8 cellular contexts compared by ENCODE assay signal in genomic region chr16:75647492-75648264, GRCh38. TPM values are rescaled to one million over a fixed set of nuclear protein-coding genes. Genes with fewer than 3 reads are reported as not detected.
DNase-seq lines count a peak whose midpoint lies in the region; ATAC-seq and TF ChIP-seq lines count a peak whose summit lies in the region.

TSS of gene KARS1 (minus strand) at chr16:75647665. CDS start at chr16:75647639, 26 bp downstream.
TSS of gene TERF2IP (plus strand) at chr16:75647773. CDS start at chr16:75647883, 110 bp downstream.

- ATAC-seq in HG02870 (IDR thresholded peaks at IDR 0.05; ENCODE audit: unreplicated experiment) = peak; percentile 83

- H3K4me1 ChIP-seq in left ventricle myocardium inferior = peaks cover 91% of the 10 kb centered on the region
- H3K4me1 ChIP-seq in prostate gland (replicated peaks) = peaks cover 13% of the 10 kb centered on the region
- peaks cover 2% of the 10 kb centered on the region for H3K4me1 ChIP-seq in urinary bladder (ENCODE audit: insufficient read depth)

- H3K9me3 Mint-ChIP-seq in T-helper 1 cell treated with Interleukin-12 subunit alpha and Interleukin-12 subunit beta and Interleukin-4 antibody, amounts not matched to agents 30 μg/mL and 1 μg/mL, for 36 hours = no peaks in the 10 kb centered on the region

- DNase-seq in GM13976 (ENCODE audit: low spot score) = peak; percentile 97
- peak; percentile 66 for DNase-seq in NCI-H146 treated with DMSO at 0.1 percent for 48 hours (lab: John Stamatoyannopoulos, UW; ENCODE audit: unreplicated experiment)
- DNase-seq in amygdala (lab: John Stamatoyannopoulos, UW) = peak; percentile 69 to 97 (median 90)
- peak; percentile 92 for DNase-seq in left ventricle myocardium inferior
- DNase-seq in prostate gland (ENCODE audit: low spot score) = peak; percentile 94

- peak within 1 kb of the TSS; percentile 93 for H3K27ac Mint-ChIP-seq in T-helper 1 cell treated with Interleukin-12 subunit alpha and Interleukin-12 subunit beta and Interleukin-4 antibody, amounts not matched to agents 30 μg/mL and 1 μg/mL, for 36 hours

- H3K27me3 ChIP-seq in left ventricle myocardium inferior (ENCODE audit: low read depth) (no peaks in the 10 kb centered on the region), prostate gland (replicated peaks; ENCODE audit: insufficient read depth) (no peaks in the 10 kb centered on the region)

- TF ChIP-seq CTCF in GM13976 (IDR thresholded peaks at IDR 0.05; ENCODE audit: borderline replicate concordance, control extremely low read depth, extremely low read depth, insufficient read depth, missing control alignments) = no peak
- no peak for TF ChIP-seq CTCF in left ventricle myocardium inferior (IDR thresholded peaks at IDR 0.05; ENCODE audit: borderline replicate concordance)
- TF ChIP-seq CTCF in prostate gland (IDR thresholded peaks at IDR 0.05) = peak in 1 of 4 experiments; percentile 20

- in situ Hi-C loops in GM13976 (cut with MboI; ENCODE audit: low sequenced_read_pairs, unreplicated experiment) = loop anchor here (10.0 kb wide), 1 partner anchor 117 kb away; no protein-coding TSS in a partner anchor

- peak within 1 kb of the TSS; percentile 93 for H3K4me3 Mint-ChIP-seq in T-helper 1 cell treated with Interleukin-12 subunit alpha and Interleukin-12 subunit beta and Interleukin-4 antibody, amounts not matched to agents 30 μg/mL and 1 μg/mL, for 36 hours

- H3K27me3 Mint-ChIP-seq in T-helper 1 cell treated with Interleukin-12 subunit alpha and Interleukin-12 subunit beta and Interleukin-4 antibody, amounts not matched to agents 30 μg/mL and 1 μg/mL, for 36 hours (ENCODE audit: low read depth) = no peaks in the 10 kb centered on the region

- H3K9me3 ChIP-seq in left ventricle myocardium inferior (replicated peaks) = no peaks in the 10 kb centered on the region
- no peaks in the 10 kb centered on the region for H3K9me3 ChIP-seq in prostate gland

- peaks cover 24% of the 10 kb centered on the region for H3K36me3 ChIP-seq in left ventricle myocardium inferior
- H3K36me3 ChIP-seq in prostate gland = peaks cover 0 to 7% of the 10 kb centered on the region in 2 donors
- no peaks in the 10 kb centered on the region for H3K36me3 ChIP-seq in urinary bladder (ENCODE audit: insufficient read depth)

- H3K4me3 ChIP-seq in left ventricle myocardium inferior (peak within 1 kb of the TSS; percentile 97), prostate gland (peak within 1 kb of the TSS; percentile 94 to 97), urinary bladder (ENCODE audit: low read depth, low read length) (peak within 1 kb of the TSS; percentile 84)

- peak; percentile 98 for TF ChIP-seq POLR2A in prostate gland (IDR thresholded peaks at IDR 0.05)

- peak within 1 kb of the TSS; percentile 96 for H3K27ac ChIP-seq in left ventricle myocardium inferior (replicated peaks)
- peak within 1 kb of the TSS; percentile 97 to 99 for H3K27ac ChIP-seq in prostate gland
- H3K27ac ChIP-seq in urinary bladder (ENCODE audit: low read depth) = peak within 1 kb of the TSS; percentile 100

- intact Hi-C loops in left ventricle myocardium inferior (cut with micrococcal nuclease) (loop anchor here (10.0 kb wide), 1 partner anchor 117 kb away; no protein-coding TSS in a partner anchor), prostate gland (cut with DNase I) (loop anchor here (5.0 kb wide), 1 partner anchor 80 kb away; the partner anchor contains the start of gene GABARAPL2)

- H3K4me1 Mint-ChIP-seq in T-helper 1 cell treated with Interleukin-12 subunit alpha and Interleukin-12 subunit beta and Interleukin-4 antibody, amounts not matched to agents 30 μg/mL and 1 μg/mL, for 36 hours (ENCODE audit: low read depth) = peaks cover 55% of the 10 kb centered on the region

- peaks cover 35% of the 10 kb centered on the region for H3K36me3 Mint-ChIP-seq in T-helper 1 cell treated with Interleukin-12 subunit alpha and Interleukin-12 subunit beta and Interleukin-4 antibody, amounts not matched to agents 30 μg/mL and 1 μg/mL, for 36 hours (ENCODE audit: low read depth)

- under 1% methylated on average over 62 of the region's 76 CpGs for WGBS in prostate gland
- WGBS in urinary bladder = under 1% methylated on average over 76 of the region's 76 CpGs

RNA-seq across cellular contexts. Expression of gene KARS1, which starts in this region (rescaled TPM):
- total RNA-seq in left ventricle myocardium inferior (127 TPM), prostate gland (100 to 1,000 TPM in 1 of 2 donors, 10 to 100 TPM in 1; 89.4 to 145 TPM), urinary bladder (91.1 TPM)
- polyA plus RNA-seq in urinary bladder = 90.6 TPM

RNA-seq across cellular contexts. Expression of gene TERF2IP, which starts in this region (rescaled TPM):
- total RNA-seq in left ventricle myocardium inferior (60.1 TPM), prostate gland (100 to 1,000 TPM in 1 of 2 donors, 10 to 100 TPM in 1; 89.7 to 116 TPM), urinary bladder (39.1 TPM)
- polyA plus RNA-seq in urinary bladder = 67.7 TPM

Comparison
In these comparisons a context has a peak if more than half of its experiments do, and no peak if none do; other contexts are left out.
1. Peak in every context shown above with its lines: DNase-seq, ATAC-seq, H3K4me3 ChIP-seq and H3K27ac ChIP-seq.